Comparison of ENCODE assay signal across 31 cellular contexts in genomic region chr7:72467237-72467636, GRCh38. TPM values are rescaled to one million over a fixed set of nuclear protein-coding genes. Genes with fewer than 3 reads are reported as not detected.
DNase-seq lines count a peak whose midpoint lies in the region; ATAC-seq and TF ChIP-seq lines count a peak whose summit lies in the region.
"Had no signal": no experiment of that assay in that cellular context is flagged by ENCODE, and none has a peak within 500 bp of the region (broad histone marks: within the 10 kb centered on the region; RNA-seq: fewer than 3 reads in every experiment).

No MANE protein-coding gene starts in this region.

- in situ Hi-C loops in G401 (cut with HindIII; ENCODE audit: low sequenced_read_pairs), result no loop called here

- no peak overlapping the region for H3K4me2 ChIP-seq in osteoblast (ENCODE audit: insufficient read depth, low read length)
- H3K4me2 ChIP-seq: PC-9 had no signal

- H3K27ac ChIP-seq in body of pancreas, result no peak overlapping the region
- no peak overlapping the region for H3K27ac ChIP-seq in osteoblast (ENCODE audit: low read depth, low read length)
- H3K27ac ChIP-seq: C4-2B, GM23248, PC-9, SJSA1 had no signal

- H4K20me1 ChIP-seq in osteoblast (ENCODE audit: insufficient read depth, low read length), result no peaks in the 10 kb centered on the region

- H3K36me3 ChIP-seq in H7 (replicated peaks; ENCODE audit: control insufficient read depth, insufficient read depth, low read length), result no peaks in the 10 kb centered on the region
- no peaks in the 10 kb centered on the region for H3K36me3 ChIP-seq in body of pancreas (replicated peaks in 1 of 2; ENCODE audit: insufficient read depth in 1 of 2, low read depth in 2 of 2)
- no peaks in the 10 kb centered on the region for H3K36me3 ChIP-seq in osteoblast (ENCODE audit: insufficient read depth, low read length)
- H3K36me3 ChIP-seq: HAP-1, MG63, SJSA1 had no signal

- H3K27me3 ChIP-seq in H7 (ENCODE audit: control insufficient read depth, insufficient read depth, low read length) (no peaks in the 10 kb centered on the region), body of pancreas (no peaks in the 10 kb centered on the region), osteoblast (ENCODE audit: insufficient read depth, low read length) (no peaks in the 10 kb centered on the region)
- H3K27me3 ChIP-seq: MG63, SJSA1 had no signal

- no peak overlapping the region for H2AFZ ChIP-seq in osteoblast (ENCODE audit: low read length)
- H2AFZ ChIP-seq: GM23248, PC-9 had no signal

- TF ChIP-seq CTCF in body of pancreas (IDR thresholded peaks at IDR 0.05), result no peak
- no peak for TF ChIP-seq CTCF in osteoblast (IDR thresholded peaks at IDR 0.05; ENCODE audit: extremely low read depth, low read depth, low read length)

- H3K4me3 ChIP-seq in H7 (ENCODE audit: insufficient read depth, low read depth, low read length) (no peak overlapping the region), body of pancreas (no peak overlapping the region), osteoblast (ENCODE audit: insufficient read depth, low read length) (no peak overlapping the region)
- H3K4me3 ChIP-seq: GM23248, HAP-1, MG63, PC-9, SJSA1 had no signal

- DNase-seq in G401 (ENCODE audit: low spot score) (peak; percentile 35), H7 (peak; percentile 23), body of pancreas (peak in 3 of 4 donors; percentile 2 to 24 (median 17)), osteoblast (ENCODE audit: insufficient read length, low spot score, missing footprints) (peak; percentile 9)
- DNase-seq: Caco-2; CD8-positive, alpha-beta T cell; DMS79 treated with DMSO at 0.1 percent for 48 hours; GM23248; HFFc6; KBM-7; MG63; NCI-H1417; NCI-H1694; NCI-H2081 treated with DMSO at 0.1 percent for 48 hours; NCI-H2171; NCI-H226; NCI-H510A; NCI-H69; NK-92 treated with Interleukin-12 subunit alpha and Interleukin-12 subunit beta, amount 100 ng/mL, for 24 hours; PC-9; T-cell had no signal

- H3K4me1 ChIP-seq in body of pancreas, result no peaks in the 10 kb centered on the region
- no peaks in the 10 kb centered on the region for H3K4me1 ChIP-seq in osteoblast (ENCODE audit: insufficient read depth, low read length)
- H3K4me1 ChIP-seq: Caco-2, HAP-1, SJSA1 had no signal

- 44 to 62% methylated on average over 8 of the region's 9 CpGs for WGBS in body of pancreas, 2 donors

- TF ChIP-seq POLR2A in body of pancreas (IDR thresholded peaks at IDR 0.05), result no peak

- H3K79me2 ChIP-seq in osteoblast (ENCODE audit: insufficient read depth, low read length), result no peaks in the 10 kb centered on the region

- intact Hi-C loops in body of pancreas (cut with DNase I), result no loop called here

- H3K9me3 ChIP-seq in body of pancreas, result peaks cover 0 to 5% (median 0%) of the 10 kb centered on the region in 3 donors
- no peaks in the 10 kb centered on the region for H3K9me3 ChIP-seq in osteoblast (ENCODE audit: low read depth, low read length)
- H3K9me3 ChIP-seq: Caco-2, HAP-1, MG63, SJSA1 had no signal

- ATAC-seq in body of pancreas (no peak), GM21367 (IDR thresholded peaks at IDR 0.05; ENCODE audit: unreplicated experiment) (no peak), GM18907 (IDR thresholded peaks at IDR 0.05; ENCODE audit: unreplicated experiment) (no peak), GM21515 (IDR thresholded peaks at IDR 0.05; ENCODE audit: unreplicated experiment) (no peak)
- ATAC-seq: CD8-positive, alpha-beta T cell; Right ventricle myocardium inferior; T-cell had no signal

RNA-seq across cellular contexts. Expression of gene CALN1, which starts 55.1 kb away (rescaled TPM):
- total RNA-seq in G401 (2014; rRNA removed; shearing (Covaris generic)), result not detected in 2 replicates
- 3.2 TPM in 2 replicates for total RNA-seq in H7 (2014; rRNA removed; shearing (Covaris generic))
- total RNA-seq in body of pancreas (1 to 10 TPM in 1 of 2 donors, under 1 TPM in 1; 0.52 to 1.6 TPM), osteoblast (under 0.01 TPM in 1 of 2 replicates, not detected in the other)
- total RNA-seq: A673; Caco-2; CD8-positive, alpha-beta T cell; GM23248; HFFc6; LHCN-M2; PC-9; Right ventricle myocardium inferior; RPMI7951; SJSA1 had no signal
